24 cellular contexts compared by ENCODE assay signal in the genomic region with DNA sequence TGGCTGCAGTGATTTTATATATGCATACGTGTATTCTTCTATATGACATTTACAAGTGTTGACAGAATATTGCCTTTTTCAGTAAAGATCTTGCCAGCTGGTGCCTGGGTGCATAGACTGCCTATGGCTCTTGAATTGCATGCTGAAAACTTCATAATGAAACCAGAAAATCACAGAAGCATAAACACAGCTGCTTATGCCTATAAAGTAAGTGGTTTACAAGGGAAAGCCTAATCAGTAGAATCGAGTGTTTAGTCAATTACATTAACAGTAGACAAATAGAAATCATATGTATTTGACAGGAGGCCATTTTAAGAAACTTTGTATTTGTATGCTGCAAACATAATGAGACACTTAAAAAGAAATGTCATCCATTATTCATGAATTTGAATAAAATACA.
DNase-seq lines count a peak whose midpoint lies in the region; ATAC-seq lines count a peak whose summit lies in the region.
"Had no signal": no experiment of that assay in that cellular context is flagged by ENCODE, and none has a peak within 500 bp of the region (broad histone marks: within the 10 kb centered on the region; RNA-seq: fewer than 3 reads in every experiment).

No MANE protein-coding gene starts in this region.

- H3K4me3 Mint-ChIP-seq in immature natural killer cell: no peak overlapping the region
- no peak overlapping the region for H3K4me3 Mint-ChIP-seq in activated naive CD4-positive, alpha-beta T cell treated with anti-CD3 and anti-CD28 coated beads for 36 hours
- H3K4me3 Mint-ChIP-seq: activated CD8-positive, alpha-beta memory T cell treated with anti-CD3 and anti-CD28 coated beads, Interleukin-2, amount 10 ng/mL, durations not matched to agents 7 days and 5 days; CD4-positive, CD25-positive, alpha-beta regulatory T cell; neural progenitor cell had no signal

- H2BK120ac ChIP-seq in mesenchymal stem cell (ENCODE audit: low read depth, low read length): no peak overlapping the region

- H3K27ac Mint-ChIP-seq in immature natural killer cell: no peak overlapping the region
- H3K27ac Mint-ChIP-seq in activated naive CD4-positive, alpha-beta T cell treated with anti-CD3 and anti-CD28 coated beads for 36 hours: no peak overlapping the region
- H3K27ac Mint-ChIP-seq: activated CD8-positive, alpha-beta memory T cell treated with anti-CD3 and anti-CD28 coated beads, Interleukin-2, amount 10 ng/mL, durations not matched to agents 7 days and 5 days; CD4-positive, CD25-positive, alpha-beta regulatory T cell had no signal

- no peaks in the 10 kb centered on the region for H3K36me3 ChIP-seq in mesenchymal stem cell (ENCODE audit: control insufficient read depth in 1 of 2, insufficient read depth in 2 of 2, low read depth in 1 of 2, low read length in 2 of 2)
- H3K36me3 ChIP-seq: adrenal gland, neural progenitor cell, uterus had no signal

- H3K9ac ChIP-seq in mesenchymal stem cell (ENCODE audit: low read length): no peak overlapping the region
- H3K9ac ChIP-seq: neural progenitor cell had no signal

- no peak overlapping the region for H2BK12ac ChIP-seq in mesenchymal stem cell (ENCODE audit: low read length in 2 of 2)

- no peak overlapping the region for H3K18ac ChIP-seq in mesenchymal stem cell (ENCODE audit: low read depth in 1 of 2, low read length in 2 of 2)

- no peak overlapping the region for H4K8ac ChIP-seq in mesenchymal stem cell (ENCODE audit: low read length)

- no peaks in the 10 kb centered on the region for H3K4me1 Mint-ChIP-seq in immature natural killer cell
- H3K4me1 Mint-ChIP-seq in activated naive CD4-positive, alpha-beta T cell treated with anti-CD3 and anti-CD28 coated beads for 36 hours (ENCODE audit: low read depth): no peaks in the 10 kb centered on the region
- H3K4me1 Mint-ChIP-seq: activated CD8-positive, alpha-beta memory T cell treated with anti-CD3 and anti-CD28 coated beads, Interleukin-2, amount 10 ng/mL, durations not matched to agents 7 days and 5 days; CD4-positive, CD25-positive, alpha-beta regulatory T cell had no signal

- H2AFZ ChIP-seq in mesenchymal stem cell (ENCODE audit: low read depth, low read length): no peak overlapping the region

- no peak overlapping the region for H2AK5ac ChIP-seq in mesenchymal stem cell (ENCODE audit: low read length, severe bottlenecking)

- no peak overlapping the region for H3K27ac ChIP-seq in mesenchymal stem cell (ENCODE audit: low read length, poor library complexity, severe bottlenecking)
- H3K27ac ChIP-seq: adrenal gland, neural progenitor cell, psoas muscle, uterus had no signal

- H2BK5ac ChIP-seq in mesenchymal stem cell (ENCODE audit: low read depth, low read length, poor library complexity, severe bottlenecking): no peak overlapping the region

- no peaks in the 10 kb centered on the region for H3K4me1 ChIP-seq in mesenchymal stem cell (ENCODE audit: control insufficient read depth, insufficient read depth, low read depth, low read length)
- H3K4me1 ChIP-seq: adrenal gland, psoas muscle, uterus had no signal

- H3K4ac ChIP-seq in mesenchymal stem cell (ENCODE audit: low read depth in 1 of 2, low read length in 2 of 2): no peak overlapping the region

- H3K36me3 Mint-ChIP-seq in immature natural killer cell: no peaks in the 10 kb centered on the region
- H3K36me3 Mint-ChIP-seq in activated naive CD4-positive, alpha-beta T cell treated with anti-CD3 and anti-CD28 coated beads for 36 hours (ENCODE audit: low read depth): no peaks in the 10 kb centered on the region
- H3K36me3 Mint-ChIP-seq: activated CD8-positive, alpha-beta memory T cell treated with anti-CD3 and anti-CD28 coated beads, Interleukin-2, amount 10 ng/mL, durations not matched to agents 7 days and 5 days; CD4-positive, CD25-positive, alpha-beta regulatory T cell; neural progenitor cell had no signal

- peaks cover 0 to 6% (median 0%) of the 10 kb centered on the region in 6 donors for H3K9me3 Mint-ChIP-seq in immature natural killer cell
- H3K9me3 Mint-ChIP-seq in activated naive CD4-positive, alpha-beta T cell treated with anti-CD3 and anti-CD28 coated beads for 36 hours: no peaks in the 10 kb centered on the region
- H3K9me3 Mint-ChIP-seq: neural progenitor cell had no signal

- H3K27me3 Mint-ChIP-seq in immature natural killer cell (ENCODE audit: low read depth in 3 of 3): peaks cover 0 to 3% (median 2%) of the 10 kb centered on the region in 3 donors
- H3K27me3 Mint-ChIP-seq in activated naive CD4-positive, alpha-beta T cell treated with anti-CD3 and anti-CD28 coated beads for 36 hours (ENCODE audit: low read depth): no peaks in the 10 kb centered on the region
- H3K27me3 Mint-ChIP-seq: activated CD8-positive, alpha-beta memory T cell treated with anti-CD3 and anti-CD28 coated beads, Interleukin-2, amount 10 ng/mL, durations not matched to agents 7 days and 5 days had no signal

- H3K9me3 ChIP-seq in mesenchymal stem cell (ENCODE audit: control insufficient read depth, low read length): no peaks in the 10 kb centered on the region
- H3K9me3 ChIP-seq: adrenal gland, psoas muscle, uterus had no signal

- H2BK15ac ChIP-seq in mesenchymal stem cell (ENCODE audit: low read depth, poor library complexity, severe bottlenecking): no peak overlapping the region

- ATAC-seq in GM18861 (IDR thresholded peaks at IDR 0.05; ENCODE audit: unreplicated experiment) (peak; percentile 46), HG02610 (IDR thresholded peaks at IDR 0.05; ENCODE audit: unreplicated experiment) (peak; percentile 74)
- ATAC-seq: activated CD8-positive, alpha-beta memory T cell treated with anti-CD3 and anti-CD28 coated beads, Interleukin-2, amount 10 ng/mL, durations not matched to agents 7 days and 5 days; left lobe of liver; psoas muscle had no signal

- H3K4me2 ChIP-seq in mesenchymal stem cell (ENCODE audit: low read length, poor library complexity, severe bottlenecking): no peak overlapping the region
- H3K4me2 ChIP-seq: neural progenitor cell had no signal

- no peaks in the 10 kb centered on the region for H3K79me1 ChIP-seq in mesenchymal stem cell (replicated peaks; ENCODE audit: low read length, poor library complexity, severe bottlenecking)

- CTCF ChIA-PET in activated naive CD4-positive, alpha-beta T cell treated with anti-CD3 and anti-CD28 coated beads for 36 hours (lab: Charles Lee): interaction anchor here (0.6 to 0.7 kb wide), 2 partner anchors 158 to 581 kb away, joined by 3 to 4 read pairs; no protein-coding TSS in a partner anchor

- 86% methylated on average over 1 of the region's 2 CpGs for WGBS in mesenchymal stem cell

- H3K27me3 ChIP-seq in mesenchymal stem cell (ENCODE audit: control insufficient read depth in 1 of 2, insufficient read depth in 1 of 2, low read length in 2 of 2): no peaks in the 10 kb centered on the region
- H3K27me3 ChIP-seq: adrenal gland, neural progenitor cell, uterus had no signal

- H3K23ac ChIP-seq in mesenchymal stem cell (ENCODE audit: low read length in 2 of 2): no peak overlapping the region

- no peak overlapping the region for H3K4me3 ChIP-seq in mesenchymal stem cell (ENCODE audit: insufficient read depth in 1 of 2, low read depth in 1 of 2, low read length in 2 of 2)
- H3K4me3 ChIP-seq: adrenal gland, neural progenitor cell, psoas muscle, uterus had no signal

- intact Hi-C loops in activated naive CD4-positive, alpha-beta T cell treated with anti-CD3 and anti-CD28 coated beads for 36 hours (cut with micrococcal nuclease): no loop called here

- H4K91ac ChIP-seq in mesenchymal stem cell (ENCODE audit: low read length): no peak overlapping the region

- DNase-seq in NAMALWA (ENCODE audit: low spot score) (peak; percentile 16), SK-N-DZ (ENCODE audit: low spot score) (peak; percentile 29), putamen (ENCODE audit: low spot score) (no peak), immature natural killer cell (no peak), mesenchymal stem cell (no peak)
- DNase-seq in activated naive CD4-positive, alpha-beta T cell treated with anti-CD3 and anti-CD28 coated beads for 36 hours: no peak
- DNase-seq: activated CD4-positive, CD25-positive, alpha-beta regulatory T cell treated with anti-CD3 and anti-CD28 coated beads, Interleukin-2, amount 50 U/mL, for 72 hours; activated CD8-positive, alpha-beta memory T cell treated with anti-CD3 and anti-CD28 coated beads, Interleukin-2, amount 10 ng/mL, durations not matched to agents 7 days and 5 days; activated effector memory CD4-positive, alpha-beta T cell treated with Interleukin-2 at 50 U/mL for 16 hours; adrenal gland; CD4-positive, CD25-positive, alpha-beta regulatory T cell; erythroblast; GOT3; Kasumi-1; NCI-H510A treated with DMSO at 0.1 percent for 48 hours; psoas muscle; stimulated activated CD4-positive, alpha-beta T cell treated with anti-CD3 and anti-CD28 coated beads, Interleukin-4, amount 100 ng/mL, for 4 hours; substantia nigra; T1000; uterus had no signal

- no peak overlapping the region for H3K14ac ChIP-seq in mesenchymal stem cell (ENCODE audit: low read length in 2 of 2)

Comparison
In these comparisons a context has a peak if more than half of its experiments do, and no peak if none do; other contexts are left out.
1. DNase-seq: peak in NAMALWA (single experiment) and SK-N-DZ (single experiment); none in putamen (single experiment), immature natural killer cell (0 of 3), activated naive CD4-positive, alpha-beta T cell treated with anti-CD3 and anti-CD28 coated beads for 36 hours (single experiment) and mesenchymal stem cell (single experiment).